Comparison of ENCODE assay signal across 12 cellular contexts in the genomic region with DNA sequence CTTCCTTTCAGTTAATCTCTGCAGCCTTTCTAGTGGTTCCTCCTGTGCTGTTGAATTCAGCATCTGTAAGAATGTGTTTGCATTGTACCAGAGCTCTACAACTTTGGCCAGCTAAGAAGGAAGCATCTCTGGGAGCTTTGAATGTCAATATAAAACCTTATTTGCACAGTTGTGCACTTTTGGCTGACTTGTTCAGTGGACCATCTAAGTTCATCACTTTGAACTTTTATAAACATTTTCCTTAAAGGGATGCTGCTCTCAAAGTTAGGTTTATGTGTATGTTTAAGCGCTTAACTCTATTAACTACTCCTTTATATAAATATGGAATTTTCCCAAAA. TPM values are rescaled to one million over a fixed set of nuclear protein-coding genes. Genes with fewer than 3 reads are reported as not detected.
DNase-seq lines count a peak whose midpoint lies in the region; ATAC-seq and TF ChIP-seq lines count a peak whose summit lies in the region.
"Had no signal": no experiment of that assay in that cellular context is flagged by ENCODE, and none has a peak within 500 bp of the region (broad histone marks: within the 10 kb centered on the region; RNA-seq: fewer than 3 reads in every experiment).

No MANE protein-coding gene starts in this region.

- H3K4me1 ChIP-seq in SJCRH30 (peaks cover 34% of the 10 kb centered on the region), gastroesophageal sphincter (peaks cover 9 to 74% (median 19%) of the 10 kb centered on the region in 3 donors), sigmoid colon (peaks cover 0 to 64% (median 55%) of the 10 kb centered on the region in 4 donors)

- no peak for DNase-seq in activated naive CD4-positive, alpha-beta T cell (lab: John Stamatoyannopoulos, UW)
- DNase-seq in SJCRH30, result peak in 1 of 2 experiments; percentile 23
- no peak for DNase-seq in sigmoid colon
- no peak for DNase-seq in activated CD4-positive, CD25-positive, alpha-beta regulatory T cell treated with anti-CD3 and anti-CD28 coated beads, Interleukin-2, amount 50 U/mL, for 72 hours
- DNase-seq in SK-N-DZ (ENCODE audit: low spot score), result no peak
- DNase-seq: DMS79, NCI-H1694, NCI-H2107, Right ventricle myocardium superior had no signal

- peaks cover 66% of the 10 kb centered on the region for H3K4me1 Mint-ChIP-seq in activated naive CD4-positive, alpha-beta T cell treated with anti-CD3 and anti-CD28 coated beads, Interleukin-2, amount 50 U/mL, for 24 hours

- TF ChIP-seq EP300 in gastroesophageal sphincter (IDR thresholded peaks at IDR 0.05), result no peak
- TF ChIP-seq EP300 in sigmoid colon (IDR thresholded peaks at IDR 0.05), result no peak

- ATAC-seq in gastroesophageal sphincter, result no peak
- ATAC-seq: Panc1 had no signal

- H3K27me3 Mint-ChIP-seq in activated naive CD4-positive, alpha-beta T cell treated with anti-CD3 and anti-CD28 coated beads, Interleukin-2, amount 50 U/mL, for 24 hours, result no peaks in the 10 kb centered on the region

- H3K9me3 ChIP-seq in SJCRH30 (replicated peaks) (no peaks in the 10 kb centered on the region), gastroesophageal sphincter (no peaks in the 10 kb centered on the region), sigmoid colon (no peaks in the 10 kb centered on the region)

- no peaks in the 10 kb centered on the region for H3K27me3 ChIP-seq in SJCRH30
- H3K27me3 ChIP-seq in gastroesophageal sphincter, result no peaks in the 10 kb centered on the region
- H3K27me3 ChIP-seq in sigmoid colon, result no peaks in the 10 kb centered on the region

- peak overlapping the region; percentile 18 for H3K27ac Mint-ChIP-seq in activated naive CD4-positive, alpha-beta T cell treated with anti-CD3 and anti-CD28 coated beads, Interleukin-2, amount 50 U/mL, for 24 hours

- WGBS in gastroesophageal sphincter (ENCODE audit: low coverage in 1 of 2), 2 donors, result 43 to 92% methylated on average over 1 of the region's 1 CpG
- WGBS in sigmoid colon, 2 donors, result 90 to 92% methylated on average over 1 of the region's 1 CpG

- H3K27ac ChIP-seq in SJCRH30 (peak overlapping the region; percentile 44; the same call in 1 of the 2 replicates), gastroesophageal sphincter (peak overlapping the region in 3 of 4 donors; percentile 49 to 70 (median 65)), sigmoid colon (peak overlapping the region; percentile 55 to 80 (median 72))

- no peak overlapping the region; the same call in 1 of the 2 replicates for H3K4me3 ChIP-seq in SJCRH30
- H3K4me3 ChIP-seq in gastroesophageal sphincter, result no peak overlapping the region
- no peak overlapping the region for H3K4me3 ChIP-seq in sigmoid colon

- no peak for TF ChIP-seq CTCF in gastroesophageal sphincter (IDR thresholded peaks at IDR 0.05)
- no peak for TF ChIP-seq CTCF in sigmoid colon (IDR thresholded peaks at IDR 0.05)

- H3K9me3 Mint-ChIP-seq in activated naive CD4-positive, alpha-beta T cell treated with anti-CD3 and anti-CD28 coated beads, Interleukin-2, amount 50 U/mL, for 24 hours, result no peaks in the 10 kb centered on the region

- no peak overlapping the region for H3K4me3 Mint-ChIP-seq in activated naive CD4-positive, alpha-beta T cell treated with anti-CD3 and anti-CD28 coated beads, Interleukin-2, amount 50 U/mL, for 24 hours

- TF ChIP-seq POLR2A in gastroesophageal sphincter (IDR thresholded peaks at IDR 0.05) (no peak), sigmoid colon (IDR thresholded peaks at IDR 0.05) (no peak)

- H3K36me3 Mint-ChIP-seq in activated naive CD4-positive, alpha-beta T cell treated with anti-CD3 and anti-CD28 coated beads, Interleukin-2, amount 50 U/mL, for 24 hours, result peaks cover 11% of the 10 kb centered on the region

- peaks cover 13% of the 10 kb centered on the region; the same call in 1 of the 2 replicates for H3K36me3 ChIP-seq in SJCRH30
- no peaks in the 10 kb centered on the region for H3K36me3 ChIP-seq in gastroesophageal sphincter
- no peaks in the 10 kb centered on the region for H3K36me3 ChIP-seq in sigmoid colon

- intact Hi-C loops in sigmoid colon (cut with DNase I), result loop anchor here (10.0 kb wide), 1 partner anchor 652 kb away; no protein-coding TSS in a partner anchor

RNA-seq across cellular contexts. Expression of gene POLR1D, which starts 15.6 kb away (rescaled TPM):
- total RNA-seq in SJCRH30 (2014; rRNA removed; shearing (Covaris generic)), result 172 and 182 TPM in 2 replicates
- total RNA-seq in gastroesophageal sphincter, result 100 to 1,000 TPM; 115 to 137 (median 133) TPM
- total RNA-seq in sigmoid colon, result 100 to 1,000 TPM; 130 to 224 (median 174) TPM
- polyA plus RNA-seq in sigmoid colon, result 100 to 1,000 TPM; 126 to 134 (median 134) TPM
- polyA plus RNA-seq in SK-N-DZ (2014; cell fraction: cytosol; rRNA removed), result 214 and 220 TPM in 2 replicates
- 221 TPM in 2 replicates for polyA plus RNA-seq in SK-N-DZ (2014; cell fraction: nucleus; rRNA removed)

RNA-seq across cellular contexts. Expression of gene LNX2, which starts 16.9 kb away (rescaled TPM):
- total RNA-seq in SJCRH30 (2014; rRNA removed; shearing (Covaris generic)), result 14.9 and 16.7 TPM in 2 replicates
- total RNA-seq in gastroesophageal sphincter (10 to 100 TPM; 10.6 to 16.0 (median 14.0) TPM), sigmoid colon (10 to 100 TPM in 3 of 4 donors, 1 to 10 TPM in 1; 7.7 to 13.9 (median 10.6) TPM)
- 10 to 100 TPM in 2 of 3 donors, 1 to 10 TPM in 1; 9.4 to 22.2 (median 13.2) TPM for polyA plus RNA-seq in sigmoid colon
- polyA plus RNA-seq in SK-N-DZ (2014; cell fraction: cytosol; rRNA removed), result 5.9 and 6.0 TPM in 2 replicates
- 2.1 and 2.7 TPM in 2 replicates for polyA plus RNA-seq in SK-N-DZ (2014; cell fraction: nucleus; rRNA removed)
